In the genomic region with DNA sequence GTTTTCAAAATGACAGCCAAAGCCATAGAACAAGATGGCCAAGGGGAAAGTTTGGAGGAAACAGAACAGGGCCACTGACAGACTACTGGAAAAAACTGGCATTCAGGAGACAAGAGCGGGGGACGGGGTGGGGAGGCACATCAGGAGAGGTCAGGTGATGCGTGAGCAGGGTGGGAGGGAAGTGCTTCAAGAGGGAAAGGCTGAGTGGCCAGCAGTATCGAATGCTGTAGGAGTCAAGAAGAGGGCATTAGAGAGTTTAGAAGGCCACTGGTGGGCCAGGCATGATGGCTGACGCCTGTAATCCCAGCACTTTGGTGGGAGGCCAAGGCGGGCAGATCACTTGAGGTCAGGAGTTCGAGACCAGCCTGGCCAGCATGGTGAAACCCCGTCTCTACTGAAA, we compare ENCODE assay signal across 20 cellular contexts. TPM values are rescaled to one million over a fixed set of nuclear protein-coding genes. Genes with fewer than 3 reads are reported as not detected.
DNase-seq lines count a peak whose midpoint lies in the region; ATAC-seq and TF ChIP-seq lines count a peak whose summit lies in the region.
"Had no signal": no experiment of that assay in that cellular context is flagged by ENCODE, and none has a peak within 500 bp of the region (broad histone marks: within the 10 kb centered on the region; RNA-seq: fewer than 3 reads in every experiment).

No MANE protein-coding gene starts in this region.

- H3K27ac ChIP-seq in mesenchymal stem cell (ENCODE audit: low read length, poor library complexity, severe bottlenecking): no peak overlapping the region
- H3K27ac ChIP-seq in PC-3 (ENCODE audit: low read length): no peak overlapping the region
- H3K27ac ChIP-seq: brain microvascular endothelial cell, esophagus squamous epithelium, heart left ventricle had no signal

- H3K79me2 ChIP-seq in PC-3 (ENCODE audit: low read length): peaks cover 70% of the 10 kb centered on the region

- CTCF ChIA-PET in PC-3 (lab: Charles Lee): interaction anchor here (0.6 kb wide), 1 partner anchor 56 kb away, joined by 3 read pairs; no protein-coding TSS in a partner anchor

- no peak overlapping the region for H2BK5ac ChIP-seq in mesenchymal stem cell (ENCODE audit: low read depth, low read length, poor library complexity, severe bottlenecking)

- H3K14ac ChIP-seq in mesenchymal stem cell (ENCODE audit: low read length in 2 of 2): peak overlapping the region in 1 of 2 experiments; percentile 50

- no peaks in the 10 kb centered on the region for H3F3A ChIP-seq in PC-3 (ENCODE audit: low read length, unreplicated experiment)

- H2BK15ac ChIP-seq in mesenchymal stem cell (ENCODE audit: low read depth, poor library complexity, severe bottlenecking): no peak overlapping the region

- H2AK5ac ChIP-seq in mesenchymal stem cell (ENCODE audit: low read length, severe bottlenecking): no peak overlapping the region

- peak overlapping the region; percentile 4 to 52 for H3K23ac ChIP-seq in mesenchymal stem cell (ENCODE audit: low read length in 2 of 2)

- H4K8ac ChIP-seq in mesenchymal stem cell (ENCODE audit: low read length): no peak overlapping the region

- WGBS in mesenchymal stem cell: 99% methylated on average over 8 of the region's 8 CpGs

- ATAC-seq in activated T-cell treated with anti-CD3 and anti-CD28 coated beads, Interleukin-2, amount 50 U/mL, for 72 hours (replicated peaks in 1 of 2): no peak
- ATAC-seq in T-helper 17 cell (no peak), PC-3 (no peak)
- ATAC-seq in stimulated activated memory B cell treated with anti-CD40 and anti-IgM and Interleukin-4, amounts not matched to agents 10 μg/mL and 1 μg/mL and 100 μg/mL, for 72 hours: no peak
- ATAC-seq: heart left ventricle; stimulated activated naive CD8-positive, alpha-beta T cell treated with anti-CD3 and anti-CD28 coated beads, Interleukin-15, Interleukin-2, amounts not matched to agents 100 U/mL and 50 U/mL, for 24 hours had no signal

- H3K4ac ChIP-seq in mesenchymal stem cell (ENCODE audit: low read depth in 1 of 2, low read length in 2 of 2): no peak overlapping the region

- H3K9me3 Mint-ChIP-seq in activated T-cell treated with anti-CD3 and anti-CD28 coated beads, Interleukin-2, amount 50 U/mL, for 72 hours: no peaks in the 10 kb centered on the region
- no peaks in the 10 kb centered on the region for H3K9me3 Mint-ChIP-seq in stimulated activated memory B cell treated with anti-CD40 and anti-IgM and Interleukin-4, amounts not matched to agents 10 μg/mL and 1 μg/mL and 100 μg/mL, for 72 hours

- no peak for TF ChIP-seq CTCF in PC-3 (conservative IDR thresholded peaks at IDR 0.05; ENCODE audit: low read depth, low read length)

- no TSS peak for BruUV-seq in PC-3 (replicated peaks; lab: Mats Ljungman, UMichigan)

- no peaks in the 10 kb centered on the region for H3K27me3 Mint-ChIP-seq in activated T-cell treated with anti-CD3 and anti-CD28 coated beads, Interleukin-2, amount 50 U/mL, for 72 hours (ENCODE audit: low read depth)
- no peaks in the 10 kb centered on the region for H3K27me3 Mint-ChIP-seq in T-helper 17 cell
- no peaks in the 10 kb centered on the region for H3K27me3 Mint-ChIP-seq in stimulated activated memory B cell treated with anti-CD40 and anti-IgM and Interleukin-4, amounts not matched to agents 10 μg/mL and 1 μg/mL and 100 μg/mL, for 72 hours

- intact Hi-C loops in PC-3 (cut with micrococcal nuclease): no loop called here

- H3K27me3 ChIP-seq in mesenchymal stem cell (ENCODE audit: control insufficient read depth in 1 of 2, insufficient read depth in 1 of 2, low read length in 2 of 2) (no peaks in the 10 kb centered on the region), PC-3 (ENCODE audit: low read length) (no peaks in the 10 kb centered on the region)
- H3K27me3 ChIP-seq: brain microvascular endothelial cell, esophagus squamous epithelium, heart left ventricle, uterus had no signal

- peaks cover 29% of the 10 kb centered on the region for H3K79me1 ChIP-seq in mesenchymal stem cell (replicated peaks; ENCODE audit: low read length, poor library complexity, severe bottlenecking)

- H2BK120ac ChIP-seq in mesenchymal stem cell (ENCODE audit: low read depth, low read length): no peak overlapping the region

- peak overlapping the region in 1 of 2 experiments; percentile 21 for H3K18ac ChIP-seq in mesenchymal stem cell (ENCODE audit: low read depth in 1 of 2, low read length in 2 of 2)

- H3K4me3 Mint-ChIP-seq in activated T-cell treated with anti-CD3 and anti-CD28 coated beads, Interleukin-2, amount 50 U/mL, for 72 hours: no peak overlapping the region
- peak overlapping the region; percentile 43 for H3K4me3 Mint-ChIP-seq in T-helper 17 cell
- no peak overlapping the region for H3K4me3 Mint-ChIP-seq in stimulated activated memory B cell treated with anti-CD40 and anti-IgM and Interleukin-4, amounts not matched to agents 10 μg/mL and 1 μg/mL and 100 μg/mL, for 72 hours

- no peaks in the 10 kb centered on the region for H3K9me2 ChIP-seq in PC-3 (replicated peaks; ENCODE audit: low read length)

- H3K27ac Mint-ChIP-seq in activated T-cell treated with anti-CD3 and anti-CD28 coated beads, Interleukin-2, amount 50 U/mL, for 72 hours: peak overlapping the region; percentile 39
- no peak overlapping the region for H3K27ac Mint-ChIP-seq in T-helper 17 cell
- peak overlapping the region; percentile 46 for H3K27ac Mint-ChIP-seq in stimulated activated memory B cell treated with anti-CD40 and anti-IgM and Interleukin-4, amounts not matched to agents 10 μg/mL and 1 μg/mL and 100 μg/mL, for 72 hours

- no peak overlapping the region for H2AFZ ChIP-seq in mesenchymal stem cell (ENCODE audit: low read depth, low read length)
- H2AFZ ChIP-seq in PC-3 (ENCODE audit: low read length): no peak overlapping the region

- no peak overlapping the region for H2BK12ac ChIP-seq in mesenchymal stem cell (ENCODE audit: low read length in 2 of 2)

- peaks cover 64% of the 10 kb centered on the region for H3K4me1 Mint-ChIP-seq in activated T-cell treated with anti-CD3 and anti-CD28 coated beads, Interleukin-2, amount 50 U/mL, for 72 hours (ENCODE audit: low read depth)
- peaks cover 48% of the 10 kb centered on the region for H3K4me1 Mint-ChIP-seq in T-helper 17 cell
- H3K4me1 Mint-ChIP-seq in stimulated activated memory B cell treated with anti-CD40 and anti-IgM and Interleukin-4, amounts not matched to agents 10 μg/mL and 1 μg/mL and 100 μg/mL, for 72 hours: peaks cover 66% of the 10 kb centered on the region

- peaks cover 5 to 24% of the 10 kb centered on the region in 2 donors for H3K36me3 Mint-ChIP-seq in activated T-cell treated with anti-CD3 and anti-CD28 coated beads, Interleukin-2, amount 50 U/mL, for 72 hours (ENCODE audit: insufficient read depth in 2 of 2)
- H3K36me3 Mint-ChIP-seq in T-helper 17 cell (ENCODE audit: low read depth): peaks cover 2% of the 10 kb centered on the region
- peaks cover 65% of the 10 kb centered on the region for H3K36me3 Mint-ChIP-seq in stimulated activated memory B cell treated with anti-CD40 and anti-IgM and Interleukin-4, amounts not matched to agents 10 μg/mL and 1 μg/mL and 100 μg/mL, for 72 hours

- peaks cover 10% of the 10 kb centered on the region for H3K4me1 ChIP-seq in mesenchymal stem cell (ENCODE audit: control insufficient read depth, insufficient read depth, low read depth, low read length)
- H3K4me1 ChIP-seq in PC-3 (ENCODE audit: insufficient read depth, low read length): peaks cover 24% of the 10 kb centered on the region
- H3K4me1 ChIP-seq: uterus had no signal

- no peak overlapping the region for H4K91ac ChIP-seq in mesenchymal stem cell (ENCODE audit: low read length)

- no peak overlapping the region for H3K4me2 ChIP-seq in mesenchymal stem cell (ENCODE audit: low read length, poor library complexity, severe bottlenecking)
- no peak overlapping the region for H3K4me2 ChIP-seq in PC-3 (ENCODE audit: low read length)

- peaks cover 30 to 62% of the 10 kb centered on the region in 2 experiments for H3K36me3 ChIP-seq in mesenchymal stem cell (ENCODE audit: control insufficient read depth in 1 of 2, insufficient read depth in 2 of 2, low read depth in 1 of 2, low read length in 2 of 2)
- peaks cover 10% of the 10 kb centered on the region; the same call in 1 of the 2 replicates for H3K36me3 ChIP-seq in PC-3 (ENCODE audit: low read depth, low read length)
- H3K36me3 ChIP-seq: uterus had no signal

- DNase-seq in activated T-cell treated with anti-CD3 and anti-CD28 coated beads, Interleukin-2, amount 50 U/mL, for 72 hours: no peak
- DNase-seq in activated T-cell treated with anti-CD3 and anti-CD28 coated beads for 4 hours (no peak), T-helper 17 cell (no peak), mesenchymal stem cell (no peak), RKO (ENCODE audit: low spot score) (no peak), PC-3 (no peak), NCI-H1436 (lab: John Stamatoyannopoulos, UW) (no peak)
- DNase-seq: activated CD8-positive, alpha-beta memory T cell treated with anti-CD3 and anti-CD28 coated beads for 24 hours; activated naive CD4-positive, alpha-beta T cell treated with Interleukin-2 at 50 U/mL for 16 hours; brain microvascular endothelial cell; dermis blood vessel endothelial cell; EL; esophagus squamous epithelium; islet precursor cell; NCI-H1048; NCI-H2081 treated with DMSO at 0.1 percent for 48 hours; stimulated activated naive CD8-positive, alpha-beta T cell treated with anti-CD3 and anti-CD28 coated beads, Interleukin-15, Interleukin-2, amounts not matched to agents 100 U/mL and 50 U/mL, for 24 hours; uterus had no signal

- POLR2A ChIA-PET in PC-3 (lab: Charles Lee; ENCODE audit: unreplicated experiment): no interaction called here

- H3K9ac ChIP-seq in mesenchymal stem cell (ENCODE audit: low read length) (no peak overlapping the region), PC-3 (ENCODE audit: low read length) (no peak overlapping the region)

- no peaks in the 10 kb centered on the region for H3K9me3 ChIP-seq in T-helper 17 cell (ENCODE audit: control insufficient read depth, low read length, poor library complexity, severe bottlenecking)
- no peaks in the 10 kb centered on the region for H3K9me3 ChIP-seq in mesenchymal stem cell (ENCODE audit: control insufficient read depth, low read length)
- H3K9me3 ChIP-seq in PC-3 (ENCODE audit: low read length): no peaks in the 10 kb centered on the region
- H3K9me3 ChIP-seq: esophagus squamous epithelium, heart left ventricle, uterus had no signal

- H4K20me1 ChIP-seq in PC-3 (ENCODE audit: low read length): peaks cover 39% of the 10 kb centered on the region

- no peak overlapping the region for H3K4me3 ChIP-seq in mesenchymal stem cell (ENCODE audit: insufficient read depth in 1 of 2, low read depth in 1 of 2, low read length in 2 of 2)
- H3K4me3 ChIP-seq in PC-3 (ENCODE audit: low read length): no peak overlapping the region
- H3K4me3 ChIP-seq: esophagus squamous epithelium, heart left ventricle, uterus had no signal

RNA-seq across cellular contexts. Expression of a gene that starts 8.2 kb away (rescaled TPM):
- 100 to 1,000 TPM in 1 of 2 donors, 10 to 100 TPM in 1; 96.8 to 127 TPM for total RNA-seq in activated T-cell treated with anti-CD3 and anti-CD28 coated beads, Interleukin-2, amount 50 U/mL, for 72 hours
- 100 to 1,000 TPM; 220 to 235 TPM for total RNA-seq in T-helper 17 cell
- 14.9 TPM for polyA plus RNA-seq in mesenchymal stem cell (2013, experiment 1 of 2)
- 13.6 TPM for polyA plus RNA-seq in mesenchymal stem cell (2013, experiment 2 of 2)
- total RNA-seq in PC-3 (2014; rRNA removed): 28.2 and 29.6 TPM in 2 replicates

RNA-seq across cellular contexts. Expression of a gene that starts 13.2 kb away (rescaled TPM):
- 100 to 1,000 TPM; 144 to 161 TPM for total RNA-seq in activated T-cell treated with anti-CD3 and anti-CD28 coated beads, Interleukin-2, amount 50 U/mL, for 72 hours
- total RNA-seq in T-helper 17 cell (100 to 1,000 TPM; 132 to 157 TPM), PC-3 (2014; rRNA removed) (37.5 and 40.3 TPM in 2 replicates)
- polyA plus RNA-seq in mesenchymal stem cell (2013, experiment 1 of 2): 34.6 TPM
- polyA plus RNA-seq in mesenchymal stem cell (2013, experiment 2 of 2): 31.7 TPM

RNA-seq across cellular contexts. Expression of a gene that starts 32.2 kb away (rescaled TPM):
- total RNA-seq in activated T-cell treated with anti-CD3 and anti-CD28 coated beads, Interleukin-2, amount 50 U/mL, for 72 hours: 10 to 100 TPM; 65.4 to 67.1 TPM
- total RNA-seq in T-helper 17 cell (10 to 100 TPM; 56.3 to 63.5 TPM), PC-3 (2014; rRNA removed) (68.7 and 82.3 TPM in 2 replicates)
- polyA plus RNA-seq in mesenchymal stem cell (2013, experiment 1 of 2): 43.9 TPM
- polyA plus RNA-seq in mesenchymal stem cell (2013, experiment 2 of 2): 43.6 TPM

RNA-seq across cellular contexts. Expression of a gene that starts 41.9 kb away (rescaled TPM):
- 100 to 1,000 TPM; 175 to 179 TPM for total RNA-seq in activated T-cell treated with anti-CD3 and anti-CD28 coated beads, Interleukin-2, amount 50 U/mL, for 72 hours
- total RNA-seq in T-helper 17 cell (100 to 1,000 TPM; 426 to 485 TPM), PC-3 (2014; rRNA removed) (54.0 and 55.5 TPM in 2 replicates)
- polyA plus RNA-seq in mesenchymal stem cell (2013, experiment 1 of 2): 22.3 TPM
- polyA plus RNA-seq in mesenchymal stem cell (2013, experiment 2 of 2): 21.7 TPM

RNA-seq across cellular contexts. Expression of a gene that starts 57.5 kb away (rescaled TPM):
- 10 to 100 TPM; 22.2 to 26.2 TPM for total RNA-seq in activated T-cell treated with anti-CD3 and anti-CD28 coated beads, Interleukin-2, amount 50 U/mL, for 72 hours
- total RNA-seq in T-helper 17 cell: 10 to 100 TPM; 11.9 to 12.3 TPM
- polyA plus RNA-seq in mesenchymal stem cell (2013, experiment 1 of 2): 32.4 TPM
- 32.0 TPM for polyA plus RNA-seq in mesenchymal stem cell (2013, experiment 2 of 2)
- total RNA-seq in PC-3 (2014; rRNA removed): 12.9 and 14.3 TPM in 2 replicates
